28 cellular contexts compared by ENCODE assay signal in the genomic region with DNA sequence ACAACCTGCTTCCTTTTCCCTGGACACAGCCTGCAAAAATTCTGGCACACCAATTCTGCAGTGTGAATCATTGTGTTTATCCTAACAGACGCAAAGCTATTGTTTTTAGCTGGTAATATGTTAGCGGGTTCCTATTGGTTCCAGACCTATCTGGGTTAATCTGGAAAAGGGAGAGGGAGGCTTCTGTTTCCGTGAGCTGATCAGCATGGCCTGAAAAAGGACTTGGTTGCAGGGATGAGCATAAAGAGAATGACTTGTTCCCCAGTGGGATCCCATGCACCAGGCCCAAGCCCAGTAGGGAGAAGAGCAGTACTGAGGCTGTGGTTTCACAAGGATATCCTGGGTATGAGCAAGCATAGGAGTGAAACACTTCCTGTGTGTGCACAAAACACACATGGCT.
DNase-seq lines count a peak whose midpoint lies in the region; ATAC-seq and TF ChIP-seq lines count a peak whose summit lies in the region.
"Had no signal": no experiment of that assay in that cellular context is flagged by ENCODE, and none has a peak within 500 bp of the region (broad histone marks: within the 10 kb centered on the region; RNA-seq: fewer than 3 reads in every experiment).

No MANE protein-coding gene starts in this region.

- H3K27me3 Mint-ChIP-seq in immature natural killer cell (ENCODE audit: low read depth in 3 of 3): peaks cover 0 to 3% (median 0%) of the 10 kb centered on the region in 3 donors
- H3K27me3 Mint-ChIP-seq: activated CD4-positive, alpha-beta T cell treated with anti-CD3 and anti-CD28 coated beads, Interleukin-2, amount 10 ng/mL, durations not matched to agents 7 days and 5 days; stimulated activated naive CD8-positive, alpha-beta T cell treated with anti-CD3 and anti-CD28 coated beads, Interleukin-15, amount 100 ng/mL, for 72 hours had no signal

- H3K9me3 Mint-ChIP-seq in immature natural killer cell: peaks cover 0 to 7% (median 3%) of the 10 kb centered on the region in 6 donors
- H3K9me3 Mint-ChIP-seq: activated CD4-positive, alpha-beta T cell treated with anti-CD3 and anti-CD28 coated beads, Interleukin-2, amount 10 ng/mL, durations not matched to agents 7 days and 5 days had no signal

- no peak overlapping the region for H3K27ac Mint-ChIP-seq in immature natural killer cell
- H3K27ac Mint-ChIP-seq: activated CD4-positive, alpha-beta T cell treated with anti-CD3 and anti-CD28 coated beads, Interleukin-2, amount 10 ng/mL, durations not matched to agents 7 days and 5 days; activated naive CD4-positive, alpha-beta T cell treated with anti-CD3 and anti-CD28 coated beads, Interleukin-2, amount 50 U/mL, for 72 hours; stimulated activated naive CD8-positive, alpha-beta T cell treated with anti-CD3 and anti-CD28 coated beads, Interleukin-15, amount 100 ng/mL, for 72 hours had no signal

- H3K36me3 Mint-ChIP-seq in immature natural killer cell: no peaks in the 10 kb centered on the region
- H3K36me3 Mint-ChIP-seq: activated naive CD4-positive, alpha-beta T cell treated with anti-CD3 and anti-CD28 coated beads, Interleukin-2, amount 50 U/mL, for 72 hours; CD8-positive, alpha-beta memory T cell had no signal

- H3K27me3 ChIP-seq in BLaER1: no peaks in the 10 kb centered on the region
- H3K27me3 ChIP-seq in left lung: no peaks in the 10 kb centered on the region
- H3K27me3 ChIP-seq: ascending aorta, tibial nerve had no signal

- ATAC-seq in left lung: no peak
- ATAC-seq: activated naive CD4-positive, alpha-beta T cell treated with anti-CD3 and anti-CD28 coated beads, Interleukin-2, amount 50 U/mL, for 72 hours; HCT116; HepG2; sciatic nerve; stimulated activated naive CD8-positive, alpha-beta T cell treated with anti-CD3 and anti-CD28 coated beads, Interleukin-15, amount 100 ng/mL, for 72 hours had no signal

- H3K4me3 Mint-ChIP-seq in immature natural killer cell: no peak overlapping the region
- H3K4me3 Mint-ChIP-seq: activated CD4-positive, alpha-beta T cell treated with anti-CD3 and anti-CD28 coated beads, Interleukin-2, amount 10 ng/mL, durations not matched to agents 7 days and 5 days; CD8-positive, alpha-beta memory T cell; stimulated activated naive CD8-positive, alpha-beta T cell treated with anti-CD3 and anti-CD28 coated beads, Interleukin-15, amount 100 ng/mL, for 72 hours had no signal

- peak; percentile 44 for DNase-seq in HCEC 1CT
- peak; percentile 4 for DNase-seq in astrocyte of the cerebellum (ENCODE audit: low read depth)
- no peak for DNase-seq in left lung
- no peak for DNase-seq in stimulated activated naive CD4-positive, alpha-beta T cell treated with Interleukin-2 at 50 U/mL for 16 hours (lab: John Stamatoyannopoulos, UW)
- DNase-seq in AML-193 (lab: John Stamatoyannopoulos, UW): no peak
- no peak for DNase-seq in immature natural killer cell
- DNase-seq in activated effector memory CD4-positive, alpha-beta T cell treated with Interleukin-2 at 50 U/mL for 16 hours: no peak
- DNase-seq: activated CD4-positive, alpha-beta T cell treated with anti-CD3 and anti-CD28 coated beads, Interleukin-2, amount 10 ng/mL, durations not matched to agents 7 days and 5 days; CD8-positive, alpha-beta memory T cell; DMS153; effector CD4-positive, alpha-beta T cell; hypothalamus; NCI-H1417; NCI-H2081; NCI-H345; NCI-H748 treated with DMSO at 0.1 percent for 48 hours; posterior cingulate gyrus; RPMI8226; stimulated activated naive CD8-positive, alpha-beta T cell treated with anti-CD3 and anti-CD28 coated beads, Interleukin-15, amount 100 ng/mL, for 72 hours; WERI-Rb-1 had no signal

- intact Hi-C loops in left lung (cut with DNase I): no loop called here

- H3K4me2 ChIP-seq in BLaER1: peak overlapping the region; percentile 49

- H3K4me1 Mint-ChIP-seq in immature natural killer cell: peaks cover 0 to 8% of the 10 kb centered on the region in 2 donors
- H3K4me1 Mint-ChIP-seq: activated CD4-positive, alpha-beta T cell treated with anti-CD3 and anti-CD28 coated beads, Interleukin-2, amount 10 ng/mL, durations not matched to agents 7 days and 5 days; CD8-positive, alpha-beta memory T cell; stimulated activated naive CD8-positive, alpha-beta T cell treated with anti-CD3 and anti-CD28 coated beads, Interleukin-15, amount 100 ng/mL, for 72 hours had no signal

- H3K36me3 ChIP-seq in BLaER1 (no peaks in the 10 kb centered on the region), left lung (no peaks in the 10 kb centered on the region)
- H3K36me3 ChIP-seq: ascending aorta, tibial nerve, WERI-Rb-1 had no signal

- TF ChIP-seq CTCF in astrocyte of the cerebellum (IDR thresholded peaks at IDR 0.05; ENCODE audit: low read depth, low read length, missing control alignments) (no peak), left lung (IDR thresholded peaks at IDR 0.05) (no peak)

- H3K9me3 ChIP-seq in BLaER1: no peaks in the 10 kb centered on the region
- no peaks in the 10 kb centered on the region for H3K9me3 ChIP-seq in left lung
- H3K9me3 ChIP-seq: ascending aorta, tibial nerve had no signal

- H4K20me1 ChIP-seq in BLaER1: no peaks in the 10 kb centered on the region

- H3K4me3 ChIP-seq in BLaER1 (no peak overlapping the region), astrocyte of the cerebellum (ENCODE audit: low read depth, low read length) (no peak overlapping the region), left lung (no peak overlapping the region)
- H3K4me3 ChIP-seq: ascending aorta, tibial nerve had no signal

- H3K9ac ChIP-seq in BLaER1: no peak overlapping the region

- H3K4me1 ChIP-seq in BLaER1 (peaks cover 10% of the 10 kb centered on the region), left lung (no peaks in the 10 kb centered on the region)
- H3K4me1 ChIP-seq: ascending aorta, tibial nerve had no signal

- H3K27ac ChIP-seq in BLaER1: no peak overlapping the region
- peak overlapping the region; percentile 16 to 31 for H3K27ac ChIP-seq in left lung
- H3K27ac ChIP-seq: ascending aorta, HL-60, tibial nerve, WERI-Rb-1 had no signal

- in situ Hi-C loops in astrocyte of the cerebellum (cut with HindIII; ENCODE audit: low sequenced_read_pairs): no loop called here

Comparison
In these comparisons a context has a peak if more than half of its experiments do, and no peak if none do; other contexts are left out.
1. DNase-seq: peak in HCEC 1CT (single experiment) and astrocyte of the cerebellum (single experiment); none in left lung (0 of 2), stimulated activated naive CD4-positive, alpha-beta T cell treated with Interleukin-2 at 50 U/mL for 16 hours (single experiment), AML-193 (0 of 2), immature natural killer cell (0 of 3) and activated effector memory CD4-positive, alpha-beta T cell treated with Interleukin-2 at 50 U/mL for 16 hours (single experiment).